In the genomic region with DNA sequence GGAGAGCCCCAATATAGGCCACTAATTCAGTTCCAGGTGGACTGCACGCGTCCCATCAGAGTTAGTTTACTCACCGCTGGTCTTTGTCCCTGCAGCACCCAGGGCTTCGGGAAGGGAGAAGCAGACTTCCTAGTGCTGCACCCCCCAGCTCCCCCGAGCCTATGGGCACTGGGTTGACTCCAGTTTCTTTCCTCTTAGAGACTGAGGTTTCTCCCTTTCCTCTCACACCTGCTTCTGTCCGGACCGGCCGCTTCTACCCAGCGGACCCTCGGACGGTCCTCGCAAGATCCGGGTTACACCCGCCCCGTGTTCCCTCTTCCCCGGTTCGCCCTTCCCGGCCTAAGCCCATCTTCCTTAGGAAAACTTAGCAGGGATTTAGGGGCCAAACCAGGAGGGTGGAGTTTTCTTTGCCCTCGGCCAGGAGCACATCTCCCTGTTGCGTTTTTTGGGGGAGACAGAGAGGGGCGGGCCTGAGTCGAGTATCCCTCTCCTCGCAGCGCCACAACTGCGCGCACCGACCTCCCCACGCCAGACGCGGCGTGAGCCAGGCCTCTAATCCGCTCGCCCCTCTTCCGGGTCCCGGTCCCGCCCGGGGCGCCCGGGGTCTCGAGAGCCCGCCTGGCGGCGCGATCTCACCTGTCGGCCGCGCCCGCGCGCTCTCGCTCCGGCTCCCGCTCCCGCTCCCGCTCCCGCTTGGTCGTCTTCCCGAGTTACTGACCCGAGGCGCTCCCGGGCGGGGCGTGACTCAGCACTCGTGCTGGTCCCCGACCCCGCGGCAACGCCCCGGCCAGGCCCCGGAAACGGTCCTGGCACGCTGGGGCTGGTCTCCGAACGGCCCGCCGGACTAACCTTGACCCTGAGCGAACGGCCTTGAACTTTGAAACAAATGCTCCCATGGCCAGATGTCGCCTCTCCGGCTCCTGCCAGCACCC, we compare ENCODE assay signal across 8 cellular contexts. TPM values are rescaled to one million over a fixed set of nuclear protein-coding genes. Genes with fewer than 3 reads are reported as not detected.
DNase-seq lines count a peak whose midpoint lies in the region; ATAC-seq, FAIRE-seq and TF ChIP-seq lines count a peak whose summit lies in the region.

A gene (minus strand): TSS at position 728 of the 932 bp plus-strand sequence. CDS start 8,741 bp downstream, outside the sequence.

- FAIRE-seq in A549 (lab: Jason Lieb, UNC), result no peak
- FAIRE-seq in GM12892 (lab: Jason Lieb, UNC), result peak; percentile 90

- TF ChIP-seq RAD21 in A549 (conservative IDR thresholded peaks at IDR 0.05 in 1 of 2, IDR thresholded peaks at IDR 0.05 in 1 of 2), result no peak

- H3K36me3 Mint-ChIP-seq in activated T-helper 17 cell treated with anti-CD3 and anti-CD28 coated beads, Interleukin-2, amount 50 U/mL, for 72 hours (ENCODE audit: low read depth), result peaks cover 13% of the 10 kb centered on the region
- H3K36me3 Mint-ChIP-seq in nephron (ENCODE audit: low read depth), result peaks cover 6% of the 10 kb centered on the region

- H3K27ac Mint-ChIP-seq in activated T-helper 17 cell treated with anti-CD3 and anti-CD28 coated beads, Interleukin-2, amount 50 U/mL, for 72 hours, result peak within 1 kb of the TSS; percentile 94
- peak within 1 kb of the TSS in 2 of 3 experiments; percentile 64 to 84 for H3K27ac Mint-ChIP-seq in nephron

- H3K27me3 ChIP-seq in uterus, result no peaks in the 10 kb centered on the region

- TF ChIP-seq CTCF in A549 (IDR thresholded peaks at IDR 0.05) (no peak), fibroblast of pulmonary artery (IDR thresholded peaks at IDR 0.05; ENCODE audit: low read length, missing control alignments) (no peak), nephron (IDR thresholded peaks at IDR 0.05; ENCODE audit: unreplicated experiment in 3 of 3) (no peak), uterus (IDR thresholded peaks at IDR 0.05) (peak in 3 of 4 experiments; percentile 8 to 16 (median 13))

- POLR2A ChIA-PET in A549 (lab: Yijun Ruan, JAX), result interaction anchor here (0.6 kb wide), 1 partner anchor 14 kb away, joined by 5 read pairs; a partner anchor contains a TSS

- no peaks in the 10 kb centered on the region for H3K36me3 ChIP-seq in uterus

- H3K27ac ChIP-seq in A549, result peak within 1 kb of the TSS; percentile 92 to 94
- peak within 1 kb of the TSS; percentile 70 to 77 for H3K27ac ChIP-seq in uterus

- peak within 1 kb of the TSS; percentile 71 for H3K4me2 ChIP-seq in A549

- H3K4me3 ChIP-seq in A549 (peak within 1 kb of the TSS; percentile 83), fibroblast of pulmonary artery (replicated peaks; ENCODE audit: low read depth, low read length) (peak within 1 kb of the TSS; percentile 65), uterus (peak within 1 kb of the TSS; percentile 58 to 85)

- ATAC-seq in A549 (peak; percentile 74 to 86), HG02623 (IDR thresholded peaks at IDR 0.05; ENCODE audit: unreplicated experiment) (peak; percentile 78)
- peak; percentile 86 for ATAC-seq in activated T-helper 17 cell treated with anti-CD3 and anti-CD28 coated beads, Interleukin-2, amount 50 U/mL, for 72 hours (replicated peaks)

- H3K27me3 Mint-ChIP-seq in activated T-helper 17 cell treated with anti-CD3 and anti-CD28 coated beads, Interleukin-2, amount 50 U/mL, for 72 hours, result no peaks in the 10 kb centered on the region
- H3K27me3 Mint-ChIP-seq in nephron (ENCODE audit: low read depth), result peaks cover 37% of the 10 kb centered on the region

- intact Hi-C loops in uterus (cut with DNase I; ENCODE audit: low total_unique reads), result no loop called here

- H3K9me3 ChIP-seq in A549 (no peaks in the 10 kb centered on the region), uterus (no peaks in the 10 kb centered on the region)

- WGBS in A549 (ENCODE audit: missing lambda C conversion rate), result 1% methylated on average over 23 of the region's 80 CpGs

- no peak for TF ChIP-seq EP300 in A549 (IDR thresholded peaks at IDR 0.05)

- peaks cover 28% of the 10 kb centered on the region for H3K4me1 ChIP-seq in A549
- H3K4me1 ChIP-seq in uterus, result peaks cover 0 to 5% of the 10 kb centered on the region in 2 donors

- no peaks in the 10 kb centered on the region for H3K4me1 Mint-ChIP-seq in activated T-helper 17 cell treated with anti-CD3 and anti-CD28 coated beads, Interleukin-2, amount 50 U/mL, for 72 hours
- H3K4me1 Mint-ChIP-seq in nephron, result peaks cover 6% of the 10 kb centered on the region

- DNase-seq in A549 (ENCODE audit: low read depth in 1 of 2, low spot score in 1 of 2) (peak; percentile 83 to 92), GM12892 (ENCODE audit: insufficient read length) (peak; percentile 86), NCI-H146 (lab: John Stamatoyannopoulos, UW) (peak; percentile 85), fibroblast of pulmonary artery (ENCODE audit: low read depth) (peak; percentile 58), uterus (peak; percentile 72 to 75)

- TF ChIP-seq POLR2A in A549 (IDR thresholded peaks at IDR 0.05; ENCODE audit: low read length) (peak; percentile 29), GM12892 (IDR thresholded peaks at IDR 0.05; ENCODE audit: low read depth, low read length) (peak; percentile 66), uterus (IDR thresholded peaks at IDR 0.05) (no peak)

- H3K9me3 Mint-ChIP-seq in activated T-helper 17 cell treated with anti-CD3 and anti-CD28 coated beads, Interleukin-2, amount 50 U/mL, for 72 hours, result no peaks in the 10 kb centered on the region
- H3K9me3 Mint-ChIP-seq in nephron, result no peaks in the 10 kb centered on the region

- CTCF ChIA-PET in A549 (lab: Yijun Ruan, JAX), result interaction anchor here (1.3 to 4.8 kb wide), 5 partner anchors 9 to 32 kb away, joined by 4 to 31 read pairs (median 9); a partner anchor contains a TSS

- H3K4me3 Mint-ChIP-seq in activated T-helper 17 cell treated with anti-CD3 and anti-CD28 coated beads, Interleukin-2, amount 50 U/mL, for 72 hours, result peak within 1 kb of the TSS; percentile 91
- peak within 1 kb of the TSS; percentile 84 to 92 (median 91) for H3K4me3 Mint-ChIP-seq in nephron

TF ChIP-seq in A549, 52 proteins besides CTCF, POLR2A, EP300 and RAD21 (continues in another document):
- 0 out of 2 replicates have a peak, but pooled peaks have one; percentile 36 for TF ChIP-seq MYC (IDR thresholded peaks at IDR 0.05; ENCODE audit: borderline replicate concordance, low read length)
- TF ChIP-seq, protein P1, sequence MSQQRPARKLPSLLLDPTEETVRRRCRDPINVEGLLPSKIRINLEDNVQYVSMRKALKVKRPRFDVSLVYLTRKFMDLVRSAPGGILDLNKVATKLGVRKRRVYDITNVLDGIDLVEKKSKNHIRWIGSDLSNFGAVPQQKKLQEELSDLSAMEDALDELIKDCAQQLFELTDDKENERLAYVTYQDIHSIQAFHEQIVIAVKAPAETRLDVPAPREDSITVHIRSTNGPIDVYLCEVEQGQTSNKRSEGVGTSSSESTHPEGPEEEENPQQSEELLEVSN (IDR thresholded peaks at IDR 0.05; ENCODE audit: borderline replicate concordance, low read depth), result peak; percentile 60
- TF ChIP-seq ZC3H11A (IDR thresholded peaks at IDR 0.05), result no peak
- peak; percentile 96 for TF ChIP-seq ESRRA (IDR thresholded peaks at IDR 0.05; ENCODE audit: borderline replicate concordance, low read length)
- TF ChIP-seq MAZ (IDR thresholded peaks at IDR 0.05; ENCODE audit: borderline replicate concordance, low read depth, low read length), result no peak
- no peak for TF ChIP-seq EHF (CRISPR knock-in tag; IDR thresholded peaks at IDR 0.05)
- 0 out of 2 replicates have a peak, but pooled peaks have one; percentile 27 for TF ChIP-seq TFCP2L1 (CRISPR knock-in tag; IDR thresholded peaks at IDR 0.05)
- peak; percentile 97 for TF ChIP-seq MAFK (IDR thresholded peaks at IDR 0.05; ENCODE audit: partially characterized antibody)
- TF ChIP-seq JUN (IDR thresholded peaks at IDR 0.05), result peak; percentile 66 to 86; a peak in 4 of 5 replicates
- TF ChIP-seq GATA3 (IDR thresholded peaks at IDR 0.05; ENCODE audit: borderline replicate concordance), result 0 out of 2 replicates have a peak, but pooled peaks have one; percentile 14
- TF ChIP-seq, protein P2, sequence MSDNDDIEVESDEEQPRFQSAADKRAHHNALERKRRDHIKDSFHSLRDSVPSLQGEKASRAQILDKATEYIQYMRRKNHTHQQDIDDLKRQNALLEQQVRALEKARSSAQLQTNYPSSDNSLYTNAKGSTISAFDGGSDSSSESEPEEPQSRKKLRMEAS (IDR thresholded peaks at IDR 0.05), result peak; percentile 85
- TF ChIP-seq HEYL (CRISPR knock-in tag; IDR thresholded peaks at IDR 0.05), result no peak
- peak; percentile 83 for TF ChIP-seq NFE2L2 (conservative IDR thresholded peaks at IDR 0.05; ENCODE audit: low read length)
- TF ChIP-seq, protein P3, sequence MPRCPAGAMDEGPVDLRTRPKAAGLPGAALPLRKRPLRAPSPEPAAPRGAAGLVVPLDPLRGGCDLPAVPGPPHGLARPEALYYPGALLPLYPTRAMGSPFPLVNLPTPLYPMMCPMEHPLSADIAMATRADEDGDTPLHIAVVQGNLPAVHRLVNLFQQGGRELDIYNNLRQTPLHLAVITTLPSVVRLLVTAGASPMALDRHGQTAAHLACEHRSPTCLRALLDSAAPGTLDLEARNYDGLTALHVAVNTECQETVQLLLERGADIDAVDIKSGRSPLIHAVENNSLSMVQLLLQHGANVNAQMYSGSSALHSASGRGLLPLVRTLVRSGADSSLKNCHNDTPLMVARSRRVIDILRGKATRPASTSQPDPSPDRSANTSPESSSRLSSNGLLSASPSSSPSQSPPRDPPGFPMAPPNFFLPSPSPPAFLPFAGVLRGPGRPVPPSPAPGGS (IDR thresholded peaks at IDR 0.05), result peak; percentile 66; the same call in 2 of the 3 replicates

RNA-seq across cellular contexts. Expression of the gene that starts here (rescaled TPM):
- polyA plus RNA-seq in A549 (2011; rRNA removed) (27.6 and 30.0 TPM in 2 replicates), A549 (2017; fragmentation: RNase III; extraction: RNeasy Plus Mini Kit Qiagen cat#74134 plus additional on column Dnase treatment) (34.8 to 36.1 TPM (median 35.5 TPM) in 3 replicates)
- polyA plus RNA-seq in A549 (2012; cell fraction: cytosol; rRNA removed), result 37.3 and 43.3 TPM in 2 replicates
- polyA plus RNA-seq in A549 (2012; cell fraction: nucleus; rRNA removed), result 36.1 and 36.7 TPM in 2 replicates
- polyA minus RNA-seq in A549 (2011; rRNA and poly(A)+ RNA removed), result 21.0 and 24.5 TPM in 2 replicates
- 13.8 TPM for polyA plus RNA-seq in GM12892 (2012; ENCODE audit: missing spikeins)
- total RNA-seq in activated T-helper 17 cell treated with anti-CD3 and anti-CD28 coated beads, Interleukin-2, amount 50 U/mL, for 72 hours, result 10 to 100 TPM; 11.3 to 14.3 TPM
- 10 to 100 TPM in 2 of 4 donors, 1 to 10 TPM in 2; 3.5 to 14.0 (median 8.5) TPM for total RNA-seq in uterus

Comparison
In these comparisons a context has a peak if more than half of its experiments do, and no peak if none do; other contexts are left out.
1. Peak in every context shown above with its lines: DNase-seq, ATAC-seq, H3K4me3 ChIP-seq and H3K27ac ChIP-seq.
2. CTCF ChIP-seq: peak in uterus (3 of 4); none in A549 (single experiment), fibroblast of pulmonary artery (single experiment) and nephron (0 of 3).
3. POLR2A ChIP-seq: peak in A549 (single experiment) and GM12892 (single experiment); none in uterus (0 of 2).